8 cellular contexts compared by ENCODE assay signal in genomic region chr14:54818201-54819133, GRCh38.
DNase-seq lines count a peak whose midpoint lies in the region; ATAC-seq lines count a peak whose summit lies in the region.

No MANE protein-coding gene starts in this region.

- intact Hi-C loops in left colon (cut with DNase I, micrococcal nuclease) = no loop called here

- peak; percentile 90 for DNase-seq in AG20443 (ENCODE audit: low spot score)
- peak; percentile 94 for DNase-seq in M059J (ENCODE audit: low read depth)
- DNase-seq in T1000 (lab: John Stamatoyannopoulos, UW) = peak; percentile 20
- peak in 1 of 2 donors; percentile 17 for DNase-seq in left colon
- DNase-seq in HAP-1 (ENCODE audit: low spot score in 2 of 2) = no peak

- ATAC-seq in left colon (peak; percentile 86), GM18907 (IDR thresholded peaks at IDR 0.05; ENCODE audit: unreplicated experiment) (no peak), GM19397 (IDR thresholded peaks at IDR 0.05; ENCODE audit: unreplicated experiment) (no peak), GM21737 (IDR thresholded peaks at IDR 0.05; ENCODE audit: unreplicated experiment) (no peak)

- H3K27me3 ChIP-seq in HAP-1 (ENCODE audit: low read depth) = 0 out of 2 replicates have a peak, but pooled peaks cover 3% of the 10 kb centered on the region

- H3K4me1 ChIP-seq in HAP-1 = no peaks in the 10 kb centered on the region

- H3K9me3 ChIP-seq in HAP-1 = no peaks in the 10 kb centered on the region

- H3K36me3 ChIP-seq in HAP-1 (replicated peaks) = no peaks in the 10 kb centered on the region

- in situ Hi-C loops in HAP-1 (cut with MboI; ENCODE audit: low sequenced_read_pairs) = no loop called here

- H3K4me3 ChIP-seq in HAP-1 = no peak overlapping the region

Comparison
In these comparisons a context has a peak if more than half of its experiments do, and no peak if none do; other contexts are left out.
1. DNase-seq: peak in AG20443 (single experiment), M059J (single experiment) and T1000 (single experiment); none in HAP-1 (0 of 2).